In genomic region chr5:155943516-155944407, GRCh38 we compare ENCODE assay signal across 8 cellular contexts.
DNase-seq lines count a peak whose midpoint lies in the region; ATAC-seq and TF ChIP-seq lines count a peak whose summit lies in the region.

No MANE protein-coding gene starts in this region.

- H3K9me3 ChIP-seq in BE2C: no peaks in the 10 kb centered on the region

- ATAC-seq in GM18861 (IDR thresholded peaks at IDR 0.05; ENCODE audit: unreplicated experiment) (peak; percentile 79), HG02981 (IDR thresholded peaks at IDR 0.05; ENCODE audit: unreplicated experiment) (peak; percentile 86)
- ATAC-seq in activated CD8-positive, alpha-beta memory T cell treated with anti-CD3 and anti-CD28 coated beads, Interleukin-2, amount 10 ng/mL, durations not matched to agents 7 days and 5 days: peak; percentile 57

- H3K27me3 Mint-ChIP-seq in activated CD8-positive, alpha-beta memory T cell treated with anti-CD3 and anti-CD28 coated beads, Interleukin-2, amount 10 ng/mL, durations not matched to agents 7 days and 5 days: peaks cover 5% of the 10 kb centered on the region
- H3K27me3 Mint-ChIP-seq in neural crest cell (ENCODE audit: low read depth): peaks cover 26% of the 10 kb centered on the region

- DNase-seq in BE2C (peak; percentile 19), NCI-H2081 treated with DMSO at 0.1 percent for 48 hours (lab: John Stamatoyannopoulos, UW) (peak; percentile 46), fibroblast of the aortic adventitia (ENCODE audit: low read depth) (peak; percentile 3), neural crest cell (ENCODE audit: low read depth, low spot score) (peak; percentile 39), cerebellar nuclear complex (lab: John Stamatoyannopoulos, UW) (no peak)
- peak; percentile 50 for DNase-seq in activated CD8-positive, alpha-beta memory T cell treated with anti-CD3 and anti-CD28 coated beads, Interleukin-2, amount 10 ng/mL, durations not matched to agents 7 days and 5 days

- no peak overlapping the region for H3K27ac Mint-ChIP-seq in activated CD8-positive, alpha-beta memory T cell treated with anti-CD3 and anti-CD28 coated beads, Interleukin-2, amount 10 ng/mL, durations not matched to agents 7 days and 5 days
- no peak overlapping the region for H3K27ac Mint-ChIP-seq in neural crest cell (ENCODE audit: unreplicated experiment)

- H3K4me3 Mint-ChIP-seq in activated CD8-positive, alpha-beta memory T cell treated with anti-CD3 and anti-CD28 coated beads, Interleukin-2, amount 10 ng/mL, durations not matched to agents 7 days and 5 days: no peak overlapping the region
- no peak overlapping the region for H3K4me3 Mint-ChIP-seq in neural crest cell

- H3K9me3 Mint-ChIP-seq in activated CD8-positive, alpha-beta memory T cell treated with anti-CD3 and anti-CD28 coated beads, Interleukin-2, amount 10 ng/mL, durations not matched to agents 7 days and 5 days (ENCODE audit: low read depth): no peaks in the 10 kb centered on the region
- H3K9me3 Mint-ChIP-seq in neural crest cell: no peaks in the 10 kb centered on the region

- H3K27me3 ChIP-seq in BE2C: no peaks in the 10 kb centered on the region

- H3K4me1 Mint-ChIP-seq in activated CD8-positive, alpha-beta memory T cell treated with anti-CD3 and anti-CD28 coated beads, Interleukin-2, amount 10 ng/mL, durations not matched to agents 7 days and 5 days: no peaks in the 10 kb centered on the region
- H3K4me1 Mint-ChIP-seq in neural crest cell: no peaks in the 10 kb centered on the region

- no peak overlapping the region for H3K4me3 ChIP-seq in BE2C (ENCODE audit: low read depth, low read length)
- no peak overlapping the region for H3K4me3 ChIP-seq in fibroblast of the aortic adventitia (ENCODE audit: low read depth, low read length)

- H3K36me3 Mint-ChIP-seq in activated CD8-positive, alpha-beta memory T cell treated with anti-CD3 and anti-CD28 coated beads, Interleukin-2, amount 10 ng/mL, durations not matched to agents 7 days and 5 days: no peaks in the 10 kb centered on the region
- H3K36me3 Mint-ChIP-seq in neural crest cell (ENCODE audit: low read depth): no peaks in the 10 kb centered on the region

- H3K36me3 ChIP-seq in BE2C: no peaks in the 10 kb centered on the region

- H3K4me1 ChIP-seq in BE2C: no peaks in the 10 kb centered on the region

- CTCF ChIA-PET in activated CD8-positive, alpha-beta memory T cell treated with anti-CD3 and anti-CD28 coated beads, Interleukin-2, amount 10 ng/mL, durations not matched to agents 7 days and 5 days (lab: Charles Lee): interaction anchor here (0.7 to 1.8 kb wide), 3 partner anchors 8 to 1188 kb away, joined by 3 to 5 read pairs (median 4); no protein-coding TSS in a partner anchor

- TF ChIP-seq CTCF in BE2C (IDR thresholded peaks at IDR 0.05; ENCODE audit: low read depth, low read length) (peak; percentile 49), fibroblast of the aortic adventitia (IDR thresholded peaks at IDR 0.05; ENCODE audit: insufficient read depth, low read length) (peak; percentile 41), neural crest cell (conservative IDR thresholded peaks at IDR 0.05) (peak; percentile 87)

Comparison
In these comparisons a context has a peak if more than half of its experiments do, and no peak if none do; other contexts are left out.
1. DNase-seq: peak in BE2C (single experiment), NCI-H2081 treated with DMSO at 0.1 percent for 48 hours (single experiment), activated CD8-positive, alpha-beta memory T cell treated with anti-CD3 and anti-CD28 coated beads, Interleukin-2, amount 10 ng/mL, durations not matched to agents 7 days and 5 days (single experiment), fibroblast of the aortic adventitia (single experiment) and neural crest cell (single experiment); none in cerebellar nuclear complex (0 of 2).
2. Peak in every context shown above with its lines, with median percentiles within 50 percentile points of each other: CTCF ChIP-seq and ATAC-seq.